13 cellular contexts compared by ENCODE assay signal in the genomic region with DNA sequence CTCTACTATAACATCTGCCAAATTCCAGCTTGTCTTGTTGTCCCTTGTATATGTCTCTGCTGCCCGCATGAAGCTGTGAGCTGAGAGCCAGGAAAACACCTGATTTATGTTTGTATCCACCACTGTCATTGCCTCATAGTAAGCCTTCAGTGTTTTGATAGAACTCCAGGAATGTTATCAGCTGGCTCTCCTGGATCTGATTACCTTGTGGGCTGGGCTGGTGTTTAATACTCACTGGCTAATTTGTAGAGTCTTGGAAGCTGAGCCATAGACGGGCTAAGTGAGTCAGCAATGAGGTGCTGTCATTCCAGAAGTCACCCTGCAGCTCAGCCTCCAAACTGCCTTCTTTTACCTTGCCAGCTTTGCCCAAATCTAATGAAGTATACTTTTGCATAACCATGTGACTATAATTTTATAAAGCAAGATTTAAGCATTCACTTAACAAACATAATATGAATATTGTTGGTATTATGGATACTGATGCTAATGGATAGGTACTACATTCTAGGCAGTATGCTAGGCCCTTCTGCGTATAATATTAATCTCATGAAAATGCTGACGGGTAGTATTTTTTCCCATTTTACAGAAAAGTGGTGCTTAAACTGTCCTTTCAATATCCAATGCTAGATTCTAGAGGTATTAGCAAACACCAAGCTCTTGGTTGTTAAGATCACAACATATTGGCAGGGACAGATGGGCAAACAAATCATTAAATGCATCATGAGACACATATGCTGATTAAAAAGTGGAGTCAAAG.
DNase-seq lines count a peak whose midpoint lies in the region; ATAC-seq and TF ChIP-seq lines count a peak whose summit lies in the region.
"Had no signal": no experiment of that assay in that cellular context is flagged by ENCODE, and none has a peak within 500 bp of the region (broad histone marks: within the 10 kb centered on the region; RNA-seq: fewer than 3 reads in every experiment).

No MANE protein-coding gene starts in this region.

- H3K9me3 ChIP-seq in HEK293 (ENCODE audit: control insufficient read depth, insufficient read depth, low read depth, low read length) (no peaks in the 10 kb centered on the region), SK-N-SH (no peaks in the 10 kb centered on the region)

- no peak for TF ChIP-seq EP300 in SK-N-SH (IDR thresholded peaks at IDR 0.05; ENCODE audit: borderline replicate concordance in 1 of 2, low read depth in 1 of 2, low read length in 1 of 2)

- no peaks in the 10 kb centered on the region for H3K79me2 ChIP-seq in SK-N-SH (ENCODE audit: insufficient read depth)

- no peak for TF ChIP-seq CTCF in HEK293 (tag by site-specific recombination; IDR thresholded peaks at IDR 0.05)
- no peak for TF ChIP-seq CTCF in SK-N-SH (IDR thresholded peaks at IDR 0.05)

- peaks cover 26% of the 10 kb centered on the region; the same call in 1 of the 2 replicates for H3K27me3 ChIP-seq in SK-N-SH (ENCODE audit: insufficient read depth)

- no peaks in the 10 kb centered on the region for H3F3A ChIP-seq in SK-N-SH (replicated peaks; ENCODE audit: insufficient read depth)

- H3K9ac ChIP-seq in SK-N-SH, result no peak overlapping the region

- no peak for TF ChIP-seq RAD21 in SK-N-SH (IDR thresholded peaks at IDR 0.05; ENCODE audit: low read length)

- no peak overlapping the region for H2AFZ ChIP-seq in SK-N-SH (ENCODE audit: low read depth)

- H3K27ac ChIP-seq in HEK293 (ENCODE audit: extremely low read depth, low read depth, low read length), result no peak overlapping the region
- no peak overlapping the region for H3K27ac ChIP-seq in SK-N-SH (ENCODE audit: low read depth in 2 of 2, low read length in 1 of 2)

- ATAC-seq in HG02938 (IDR thresholded peaks at IDR 0.05; ENCODE audit: unreplicated experiment), result no peak
- ATAC-seq: stimulated activated naive CD8-positive, alpha-beta T cell treated with anti-CD3 and anti-CD28 coated beads, Interleukin-15, Interleukin-2, amounts not matched to agents 100 U/mL and 50 U/mL, for 24 hours had no signal

- H3K36me3 ChIP-seq in HEK293 (ENCODE audit: control insufficient read depth in 2 of 2, insufficient read depth in 1 of 2, low read length in 2 of 2) (no peaks in the 10 kb centered on the region), SK-N-SH (replicated peaks in 1 of 2; ENCODE audit: control insufficient read depth in 1 of 2, insufficient read depth in 2 of 2, low read length in 1 of 2) (no peaks in the 10 kb centered on the region)

- POLR2A ChIA-PET in HEK293 (lab: Yijun Ruan, JAX), result interaction anchor here (0.6 to 1.7 kb wide), 7 partner anchors 8 to 88 kb away, joined by 3 to 11 read pairs (median 4); a partner anchor contains a TSS
- POLR2A ChIA-PET in SK-N-SH (lab: Yijun Ruan, JAX), result no interaction called here

- no peaks in the 10 kb centered on the region for H4K20me1 ChIP-seq in SK-N-SH (ENCODE audit: insufficient read depth)

- 10% methylated on average over 4 of the region's 4 CpGs for WGBS in SK-N-SH (ENCODE audit: low lambda C conversion rate)

- DNase-seq in NCI-H82 treated with DMSO at 0.1 percent for 48 hours (lab: John Stamatoyannopoulos, UW; ENCODE audit: unreplicated experiment) (peak; percentile 41), glomerular visceral epithelial cell (ENCODE audit: extremely low spot score) (peak; percentile 12), renal cortical epithelial cell (ENCODE audit: low read depth) (peak; percentile 30), AG08395 (ENCODE audit: low spot score) (no peak), HuH-7 (ENCODE audit: low spot score) (no peak), SK-N-SH (no peak)
- DNase-seq: activated naive CD8-positive, alpha-beta T cell treated with anti-CD3 and anti-CD28 coated beads for 36 hours; C1 segment of cervical spinal cord; GDM1; GOT3; stimulated activated naive CD8-positive, alpha-beta T cell treated with anti-CD3 and anti-CD28 coated beads, Interleukin-15, Interleukin-2, amounts not matched to agents 100 U/mL and 50 U/mL, for 24 hours had no signal

- no peaks in the 10 kb centered on the region for H3K9me2 ChIP-seq in SK-N-SH

- H3K4me3 ChIP-seq in HEK293 (ENCODE audit: low read depth, low read length), result no peak overlapping the region
- H3K4me3 ChIP-seq in SK-N-SH (ENCODE audit: low read depth in 2 of 2, low read length in 1 of 2), result no peak overlapping the region

- no peak overlapping the region for H3K4me2 ChIP-seq in SK-N-SH

- CTCF ChIA-PET in HEK293 (lab: Yijun Ruan, JAX), result interaction anchor here (0.5 to 1.4 kb wide), 6 partner anchors 22 to 169 kb away, joined by 3 to 4 read pairs (median 3); no protein-coding TSS in a partner anchor
- CTCF ChIA-PET in SK-N-SH (lab: Yijun Ruan, JAX), result no interaction called here

- H3K4me1 ChIP-seq in HEK293 (ENCODE audit: control insufficient read depth, insufficient read depth, low read length) (peaks cover 14% of the 10 kb centered on the region), SK-N-SH (ENCODE audit: control insufficient read depth in 1 of 2, insufficient read depth in 2 of 2, low read depth in 1 of 2, low read length in 1 of 2) (no peaks in the 10 kb centered on the region; a peak in 1 of 4 replicates)

TF ChIP-seq in HEK293, 187 proteins besides CTCF, POLR2A, EP300 and RAD21 (continues in another document):
- TF ChIP-seq KLF9 (tag by site-specific recombination; IDR thresholded peaks at IDR 0.05; ENCODE audit: low read depth) (no peak; the same call in 1 of the 2 replicates), GLI4 (tag by site-specific recombination; IDR thresholded peaks at IDR 0.05) (no peak), ZNF311 (tag by site-specific recombination; IDR thresholded peaks at IDR 0.05; ENCODE audit: borderline replicate concordance) (no peak), HOXC10 (CRISPR knock-in tag; IDR thresholded peaks at IDR 0.05) (no peak), MZF1 (tag by site-specific recombination; IDR thresholded peaks at IDR 0.05; ENCODE audit: borderline replicate concordance) (no peak), ZNF785 (tag by site-specific recombination; IDR thresholded peaks at IDR 0.05) (no peak), ZNF174 (tag by site-specific recombination; IDR thresholded peaks at IDR 0.05) (no peak), ZNF658 (tag by site-specific recombination; IDR thresholded peaks at IDR 0.05) (no peak), ZNF830 (tag by site-specific recombination; IDR thresholded peaks at IDR 0.05; ENCODE audit: low read depth) (no peak)
- TF ChIP-seq, protein P1, sequence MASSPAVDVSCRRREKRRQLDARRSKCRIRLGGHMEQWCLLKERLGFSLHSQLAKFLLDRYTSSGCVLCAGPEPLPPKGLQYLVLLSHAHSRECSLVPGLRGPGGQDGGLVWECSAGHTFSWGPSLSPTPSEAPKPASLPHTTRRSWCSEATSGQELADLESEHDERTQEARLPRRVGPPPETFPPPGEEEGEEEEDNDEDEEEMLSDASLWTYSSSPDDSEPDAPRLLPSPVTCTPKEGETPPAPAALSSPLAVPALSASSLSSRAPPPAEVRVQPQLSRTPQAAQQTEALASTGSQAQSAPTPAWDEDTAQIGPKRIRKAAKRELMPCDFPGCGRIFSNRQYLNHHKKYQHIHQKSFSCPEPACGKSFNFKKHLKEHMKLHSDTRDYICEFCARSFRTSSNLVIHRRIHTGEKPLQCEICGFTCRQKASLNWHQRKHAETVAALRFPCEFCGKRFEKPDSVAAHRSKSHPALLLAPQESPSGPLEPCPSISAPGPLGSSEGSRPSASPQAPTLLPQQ (tag by site-specific recombination; IDR thresholded peaks at IDR 0.05), result peak; percentile 48; the same call in 1 of the 2 replicates

TF ChIP-seq in SK-N-SH, 30 proteins besides CTCF, POLR2A, EP300 and RAD21:
- TF ChIP-seq POLR2AphosphoS5 (IDR thresholded peaks at IDR 0.05; ENCODE audit: low read depth, low read length) (no peak), TCF12 (IDR thresholded peaks at IDR 0.05) (no peak), TEAD4 (IDR thresholded peaks at IDR 0.05; ENCODE audit: borderline replicate concordance, insufficient read depth) (no peak)
- TF ChIP-seq, protein P2, sequence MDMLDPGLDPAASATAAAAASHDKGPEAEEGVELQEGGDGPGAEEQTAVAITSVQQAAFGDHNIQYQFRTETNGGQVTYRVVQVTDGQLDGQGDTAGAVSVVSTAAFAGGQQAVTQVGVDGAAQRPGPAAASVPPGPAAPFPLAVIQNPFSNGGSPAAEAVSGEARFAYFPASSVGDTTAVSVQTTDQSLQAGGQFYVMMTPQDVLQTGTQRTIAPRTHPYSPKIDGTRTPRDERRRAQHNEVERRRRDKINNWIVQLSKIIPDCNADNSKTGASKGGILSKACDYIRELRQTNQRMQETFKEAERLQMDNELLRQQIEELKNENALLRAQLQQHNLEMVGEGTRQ (IDR thresholded peaks at IDR 0.05; ENCODE audit: borderline replicate concordance, low read depth, low read length), result no peak

Comparison
In these comparisons a context has a peak if more than half of its experiments do, and no peak if none do; other contexts are left out.
1. DNase-seq: peak in NCI-H82 treated with DMSO at 0.1 percent for 48 hours (single experiment), glomerular visceral epithelial cell (single experiment) and renal cortical epithelial cell (single experiment); none in AG08395 (single experiment), HuH-7 (single experiment) and SK-N-SH (single experiment).